8 cellular contexts compared by ENCODE assay signal in the genomic region with DNA sequence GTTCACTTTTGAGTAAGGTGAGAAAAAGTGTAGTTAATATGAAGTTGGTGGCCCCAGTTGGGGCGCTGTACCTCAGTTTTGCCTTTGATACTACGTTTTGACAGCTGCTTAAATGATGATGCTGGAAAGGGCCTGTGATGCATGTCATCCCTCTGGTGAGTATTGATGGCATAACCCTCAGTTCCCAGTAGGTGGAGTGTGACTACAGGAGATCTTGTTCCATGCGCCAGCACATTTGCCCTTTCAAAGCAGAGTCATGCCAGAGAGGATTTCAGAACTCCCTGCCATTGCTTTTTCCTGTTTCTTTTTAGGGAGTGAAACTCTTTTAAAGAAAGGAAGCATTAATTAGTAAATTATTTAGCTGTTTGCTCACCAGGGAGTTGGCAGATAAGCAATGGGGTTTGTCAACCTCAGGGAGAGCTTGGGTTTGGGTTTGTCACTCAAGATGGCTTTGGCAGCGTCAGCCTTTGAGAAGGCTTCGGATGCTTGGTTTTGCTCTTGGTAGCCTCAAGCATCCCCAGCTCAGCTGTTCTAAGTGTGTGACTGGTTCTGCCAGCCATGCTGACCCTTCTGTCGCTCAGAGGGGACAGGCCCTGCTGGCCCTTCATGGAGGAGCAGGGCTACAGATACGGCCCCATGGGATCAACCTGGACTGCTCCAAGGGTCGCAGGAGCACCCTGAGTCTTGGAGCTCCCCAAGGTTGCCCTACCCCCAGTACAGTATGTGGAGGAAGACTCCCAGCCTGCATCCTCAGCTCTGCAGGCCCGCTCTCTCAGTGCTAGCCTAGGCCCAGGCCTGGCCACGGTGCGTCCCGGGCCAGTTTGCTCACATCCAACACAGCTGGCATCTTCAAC. TPM values are rescaled to one million over a fixed set of nuclear protein-coding genes. Genes with fewer than 3 reads are reported as not detected.
DNase-seq lines count a peak whose midpoint lies in the region; ATAC-seq and TF ChIP-seq lines count a peak whose summit lies in the region.

No MANE protein-coding gene starts in this region.

- H3K27ac Mint-ChIP-seq in nephron: peak overlapping the region; percentile 23 to 68 (median 31)

- no peak for TF ChIP-seq POLR2A in thyroid gland (IDR thresholded peaks at IDR 0.05)

- ATAC-seq in GM21515 (IDR thresholded peaks at IDR 0.05; ENCODE audit: unreplicated experiment): peak; percentile 67

- peaks cover 11% of the 10 kb centered on the region for H3F3A ChIP-seq in DOHH2 (ENCODE audit: control insufficient read depth, insufficient read depth)

- H3K27me3 ChIP-seq in DOHH2 (ENCODE audit: control insufficient read depth, low read length) (no peaks in the 10 kb centered on the region), thyroid gland (no peaks in the 10 kb centered on the region)

- no peaks in the 10 kb centered on the region for H3K4me1 Mint-ChIP-seq in nephron

- DNase-seq in HT-29 (ENCODE audit: low spot score): peak; percentile 84
- peak; percentile 59 for DNase-seq in NCI-H82 treated with DMSO at 0.1 percent for 48 hours (lab: John Stamatoyannopoulos, UW; ENCODE audit: unreplicated experiment)
- peak; percentile 13 for DNase-seq in activated T-cell treated with anti-CD3 and anti-CD28 coated beads for 48 hours (ENCODE audit: low read depth)
- peak; percentile 88 for DNase-seq in fibroblast of pulmonary artery (ENCODE audit: low read depth)
- peak; percentile 63 to 71 for DNase-seq in thyroid gland

- H3K27me3 Mint-ChIP-seq in nephron (ENCODE audit: low read depth): no peaks in the 10 kb centered on the region

- H3K4me1 ChIP-seq in DOHH2 (ENCODE audit: control insufficient read depth, low read length): peaks cover 44% of the 10 kb centered on the region
- peaks cover 0 to 23% of the 10 kb centered on the region in 2 donors for H3K4me1 ChIP-seq in thyroid gland

- no peaks in the 10 kb centered on the region for H3K9me2 ChIP-seq in DOHH2 (replicated peaks; ENCODE audit: control insufficient read depth, low read length)

- no peaks in the 10 kb centered on the region for H3K9me3 Mint-ChIP-seq in nephron

- H3K4me3 Mint-ChIP-seq in nephron: no peak overlapping the region

- peak; percentile 66 for TF ChIP-seq CTCF in DOHH2 (IDR thresholded peaks at IDR 0.05; ENCODE audit: low read depth, low read length, poor library complexity, severe bottlenecking)
- TF ChIP-seq CTCF in fibroblast of pulmonary artery (IDR thresholded peaks at IDR 0.05; ENCODE audit: low read length, missing control alignments): peak; percentile 90
- TF ChIP-seq CTCF in nephron (IDR thresholded peaks at IDR 0.05; ENCODE audit: unreplicated experiment in 3 of 3): peak; percentile 73 to 79 (median 76)
- peak; percentile 44 to 87 (median 76) for TF ChIP-seq CTCF in thyroid gland (IDR thresholded peaks at IDR 0.05)

- H3K9me3 ChIP-seq in DOHH2 (ENCODE audit: control insufficient read depth, insufficient read depth, low read length): no peaks in the 10 kb centered on the region
- no peaks in the 10 kb centered on the region for H3K9me3 ChIP-seq in thyroid gland

- peaks cover 18% of the 10 kb centered on the region for H3K36me3 Mint-ChIP-seq in nephron (ENCODE audit: low read depth)

- no peaks in the 10 kb centered on the region for H3K36me3 ChIP-seq in DOHH2 (ENCODE audit: control insufficient read depth, low read length)
- H3K36me3 ChIP-seq in thyroid gland: no peaks in the 10 kb centered on the region

- peak overlapping the region; percentile 85 for H3K4me2 ChIP-seq in DOHH2 (ENCODE audit: low read length)

- intact Hi-C loops in thyroid gland (cut with DNase I): loop anchor here (5.0 kb wide), 1 partner anchor 185 kb away; no protein-coding TSS in a partner anchor

- peak overlapping the region; percentile 58 for H3K4me3 ChIP-seq in DOHH2 (ENCODE audit: low read length)
- H3K4me3 ChIP-seq in fibroblast of pulmonary artery (replicated peaks; ENCODE audit: low read depth, low read length): no peak overlapping the region
- no peak overlapping the region for H3K4me3 ChIP-seq in thyroid gland (replicated peaks in 1 of 3)

- WGBS in thyroid gland, 2 donors: 48 to 66% methylated on average over 6 to 8 of the region's 12 CpGs

- no peaks in the 10 kb centered on the region for H4K20me1 ChIP-seq in DOHH2 (ENCODE audit: control insufficient read depth, insufficient read depth, low read depth, low read length)

- peak overlapping the region; percentile 80 for H3K27ac ChIP-seq in DOHH2 (ENCODE audit: low read depth, low read length)
- no peak overlapping the region for H3K27ac ChIP-seq in thyroid gland

- no peaks in the 10 kb centered on the region for H3K79me2 ChIP-seq in DOHH2 (ENCODE audit: control insufficient read depth, low read length)

RNA-seq across cellular contexts. Expression of a gene that starts 29.1 kb away (rescaled TPM):
- 26.2 and 29.7 TPM in 2 replicates for total RNA-seq in HT-29 (2014; rRNA removed; shearing (Covaris generic))
- total RNA-seq in thyroid gland: 10 to 100 TPM; 20.3 to 30.7 (median 28.0) TPM

Comparison
In these comparisons a context has a peak if more than half of its experiments do, and no peak if none do; other contexts are left out.
1. DNase-seq: peak in every context shown above with its lines; median percentile 88 in fibroblast of pulmonary artery; 84 in HT-29; 67 in thyroid gland; 59 in NCI-H82 treated with DMSO at 0.1 percent for 48 hours; 13 in activated T-cell treated with anti-CD3 and anti-CD28 coated beads for 48 hours.